ENCODE assay signal across 1 cellular context in genomic region chr17:20999841-21000532, GRCh38.
TF ChIP-seq lines count a peak whose summit lies in the region.

No MANE protein-coding gene starts in this region.

TF ChIP-seq in SK-N-SH, 30 proteins besides CTCF, POLR2A, EP300 and RAD21 (continued from another document):
- TF ChIP-seq MAX (IDR thresholded peaks at IDR 0.05; ENCODE audit: low read depth) (no peak), RXRA (IDR thresholded peaks at IDR 0.05; ENCODE audit: borderline replicate concordance, low read depth) (no peak), NRF1 (IDR thresholded peaks at IDR 0.05; ENCODE audit: low read depth, low read length) (no peak), ZBTB33 (IDR thresholded peaks at IDR 0.05; ENCODE audit: borderline replicate concordance, low read depth) (no peak), MEF2A (IDR thresholded peaks at IDR 0.05; ENCODE audit: borderline replicate concordance, low read depth) (no peak), REST (IDR thresholded peaks at IDR 0.05; ENCODE audit: low read depth, low read length) (no peak), IRF3 (IDR thresholded peaks at IDR 0.05; ENCODE audit: low read depth, low read length) (no peak), EZH2phosphoT487 (IDR thresholded peaks at IDR 0.05; ENCODE audit: borderline replicate concordance, low read depth) (no peak), FOSL2 (IDR thresholded peaks at IDR 0.05; ENCODE audit: borderline replicate concordance, low read depth) (no peak), USF1 (IDR thresholded peaks at IDR 0.05; ENCODE audit: borderline replicate concordance, low read depth) (no peak), MXI1 (IDR thresholded peaks at IDR 0.05; ENCODE audit: low read depth, low read length) (no peak), TAF1 (IDR thresholded peaks at IDR 0.05; ENCODE audit: borderline replicate concordance, low read depth, low read length) (no peak)
